ENCODE assay signal across 1 cellular context in genomic region chr1:42844592-42845140, GRCh38.
TF ChIP-seq lines count a peak whose summit lies in the region.

No MANE protein-coding gene starts in this region.

TF ChIP-seq in HEK293, 187 proteins besides CTCF, POLR2A, EP300 and RAD21 (continued from another document):
- TF ChIP-seq, protein P1, sequence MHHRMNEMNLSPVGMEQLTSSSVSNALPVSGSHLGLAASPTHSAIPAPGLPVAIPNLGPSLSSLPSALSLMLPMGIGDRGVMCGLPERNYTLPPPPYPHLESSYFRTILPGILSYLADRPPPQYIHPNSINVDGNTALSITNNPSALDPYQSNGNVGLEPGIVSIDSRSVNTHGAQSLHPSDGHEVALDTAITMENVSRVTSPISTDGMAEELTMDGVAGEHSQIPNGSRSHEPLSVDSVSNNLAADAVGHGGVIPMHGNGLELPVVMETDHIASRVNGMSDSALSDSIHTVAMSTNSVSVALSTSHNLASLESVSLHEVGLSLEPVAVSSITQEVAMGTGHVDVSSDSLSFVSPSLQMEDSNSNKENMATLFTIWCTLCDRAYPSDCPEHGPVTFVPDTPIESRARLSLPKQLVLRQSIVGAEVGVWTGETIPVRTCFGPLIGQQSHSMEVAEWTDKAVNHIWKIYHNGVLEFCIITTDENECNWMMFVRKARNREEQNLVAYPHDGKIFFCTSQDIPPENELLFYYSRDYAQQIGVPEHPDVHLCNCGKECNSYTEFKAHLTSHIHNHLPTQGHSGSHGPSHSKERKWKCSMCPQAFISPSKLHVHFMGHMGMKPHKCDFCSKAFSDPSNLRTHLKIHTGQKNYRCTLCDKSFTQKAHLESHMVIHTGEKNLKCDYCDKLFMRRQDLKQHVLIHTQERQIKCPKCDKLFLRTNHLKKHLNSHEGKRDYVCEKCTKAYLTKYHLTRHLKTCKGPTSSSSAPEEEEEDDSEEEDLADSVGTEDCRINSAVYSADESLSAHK (tag by site-specific recombination; IDR thresholded peaks at IDR 0.05), result no peak
- no peak for TF ChIP-seq SCRT2 (tag by site-specific recombination; IDR thresholded peaks at IDR 0.05)
